22 cellular contexts compared by ENCODE assay signal in the genomic region with DNA sequence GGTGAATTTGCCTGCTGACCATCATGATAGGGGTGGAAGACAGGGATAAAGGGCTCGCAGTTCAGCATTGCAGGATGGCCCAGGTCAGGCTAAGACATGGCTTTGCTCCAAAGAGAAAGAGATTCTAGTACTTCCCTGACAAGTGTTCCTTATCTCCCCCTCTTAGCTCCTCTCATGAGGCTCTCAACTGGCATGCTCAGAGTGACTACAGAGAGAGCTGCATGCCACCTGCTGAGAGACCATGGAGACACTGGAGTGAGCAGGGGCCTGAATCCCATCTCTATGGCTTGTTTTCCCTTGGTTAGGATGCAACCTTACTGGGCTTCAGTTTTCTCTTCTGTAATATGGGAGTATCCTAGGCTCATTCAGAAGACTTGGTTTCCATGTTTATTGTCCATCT.
"Had no signal": no experiment of that assay in that cellular context is flagged by ENCODE, and none has a peak within 500 bp of the region (broad histone marks: within the 10 kb centered on the region; RNA-seq: fewer than 3 reads in every experiment).

No MANE protein-coding gene starts in this region.

- DNase-seq: activated CD4-positive, alpha-beta T cell treated with anti-CD3 and anti-CD28 coated beads for 48 hours; activated CD8-positive, alpha-beta memory T cell treated with anti-CD3 and anti-CD28 coated beads, Interleukin-2, amount 50 U/mL, for 4 hours; activated naive CD4-positive, alpha-beta T cell treated with anti-CD3 and anti-CD28 coated beads for 36 hours; amygdala; effector CD8-positive, alpha-beta T cell; heart left ventricle; kidney; left ventricle myocardium inferior; mammary epithelial cell; mucosa of descending colon; natural killer cell; right lobe of liver; small intestine; stimulated activated CD4-positive, alpha-beta T cell treated with anti-CD3 and anti-CD28 coated beads, Interleukin-15, amount 100 ng/mL, for 24 hours; stimulated activated CD4-positive, alpha-beta T cell treated with anti-CD3 and anti-CD28 coated beads, Interleukin-4, amount 100 ng/mL, for 1 hour had no signal

- H3K4me3 Mint-ChIP-seq: activated naive CD4-positive, alpha-beta T cell treated with anti-CD3 and anti-CD28 coated beads for 36 hours; dendritic cell treated with granulocyte-macrophage colony-stimulating factor and Interleukin-4, amounts not matched to agents 40 ng/mL and 50 ng/mL, for 4 days; natural killer cell had no signal

- H3K27ac ChIP-seq: cardiac muscle cell, esophagus muscularis mucosa, gastroesophageal sphincter, heart left ventricle, left ventricle myocardium inferior, parathyroid adenoma, right lobe of liver had no signal

- FAIRE-seq: endothelial cell of umbilical vein, kidney, small intestine, TTC549 had no signal

- H2AFZ ChIP-seq: parathyroid adenoma had no signal

- H3K36me3 ChIP-seq: cardiac muscle cell, esophagus muscularis mucosa, gastroesophageal sphincter, heart left ventricle, left ventricle myocardium inferior, right lobe of liver had no signal

- H3K9me3 ChIP-seq: esophagus muscularis mucosa, gastroesophageal sphincter, heart left ventricle, left ventricle myocardium inferior, mucosa of descending colon, right lobe of liver had no signal

- H3K27me3 ChIP-seq: esophagus muscularis mucosa, gastroesophageal sphincter, heart left ventricle, right lobe of liver had no signal

- H3K27ac Mint-ChIP-seq: dendritic cell treated with granulocyte-macrophage colony-stimulating factor and Interleukin-4, amounts not matched to agents 40 ng/mL and 50 ng/mL, for 4 days had no signal

- ATAC-seq: gastroesophageal sphincter, heart left ventricle, mucosa of descending colon, natural killer cell, right lobe of liver had no signal

- H3K79me2 ChIP-seq: parathyroid adenoma had no signal

- H3K4me3 ChIP-seq: cardiac muscle cell, esophagus muscularis mucosa, gastroesophageal sphincter, heart left ventricle, left ventricle myocardium inferior, mucosa of descending colon, right lobe of liver had no signal

- H3K9me3 Mint-ChIP-seq: activated naive CD4-positive, alpha-beta T cell treated with anti-CD3 and anti-CD28 coated beads for 36 hours; dendritic cell treated with granulocyte-macrophage colony-stimulating factor and Interleukin-4, amounts not matched to agents 40 ng/mL and 50 ng/mL, for 4 days; natural killer cell had no signal

- H3K9ac ChIP-seq: parathyroid adenoma had no signal

- H3K27me3 Mint-ChIP-seq: dendritic cell treated with granulocyte-macrophage colony-stimulating factor and Interleukin-4, amounts not matched to agents 40 ng/mL and 50 ng/mL, for 4 days had no signal

- H3K4me1 ChIP-seq: esophagus muscularis mucosa, gastroesophageal sphincter, heart left ventricle, left ventricle myocardium inferior, parathyroid adenoma, right lobe of liver had no signal

- H3K36me3 Mint-ChIP-seq: natural killer cell had no signal
